In genomic region chr1:1358433-1359201, GRCh38 we compare ENCODE assay signal across 8 cellular contexts. TPM values are rescaled to one million over a fixed set of nuclear protein-coding genes. Genes with fewer than 3 reads are reported as not detected.
DNase-seq lines count a peak whose midpoint lies in the region; ATAC-seq and TF ChIP-seq lines count a peak whose summit lies in the region.

MXRA8 (minus strand) TSS chr1:1358555; CDS start chr1:1358504, 51 bp downstream.

- DNase-seq in cardiac fibroblast (ENCODE audit: low read depth in 2 of 2) (peak; percentile 65 to 90), left lung (peak; percentile 81), SW480 (ENCODE audit: low spot score) (no peak), NCI-H1930 (lab: John Stamatoyannopoulos, UW) (no peak)

- H3K4me1 ChIP-seq in KMS-11 (ENCODE audit: low read depth, poor library complexity, severe bottlenecking) (peaks cover 14% of the 10 kb centered on the region), left lung (peaks cover 17 to 29% of the 10 kb centered on the region in 2 donors)

- intact Hi-C loops in left lung (cut with DNase I): no loop called here

- no peaks in the 10 kb centered on the region for H3K79me2 ChIP-seq in KMS-11 (ENCODE audit: insufficient read depth, low read depth)

- peaks cover 8% of the 10 kb centered on the region; the same call in 1 of the 2 replicates for H3K27me3 ChIP-seq in KMS-11 (ENCODE audit: insufficient read depth, low read depth)
- H3K27me3 ChIP-seq in left lung: peaks cover 15 to 87% of the 10 kb centered on the region in 2 donors

- H3K4me2 ChIP-seq in KMS-11: peak within 1 kb of the TSS; percentile 9; the same call in 1 of the 2 replicates

- H3K9ac ChIP-seq in KMS-11: no peak within 1 kb of the TSS

- no peaks in the 10 kb centered on the region for H4K20me1 ChIP-seq in KMS-11 (ENCODE audit: insufficient read depth)

- TF ChIP-seq CTCF in KMS-11 (conservative IDR thresholded peaks at IDR 0.05; ENCODE audit: low read depth, low read length) (no peak), cardiac fibroblast (IDR thresholded peaks at IDR 0.05; ENCODE audit: low read depth, low read length) (no peak), left lung (IDR thresholded peaks at IDR 0.05) (no peak), subcutaneous adipose tissue (IDR thresholded peaks at IDR 0.05; ENCODE audit: low read depth) (no peak)

- peak; percentile 68 for ATAC-seq in left lung
- no peak for ATAC-seq in HG02884 (IDR thresholded peaks at IDR 0.05; ENCODE audit: unreplicated experiment)
- ATAC-seq in GM21390 (IDR thresholded peaks at IDR 0.05; ENCODE audit: unreplicated experiment): no peak

- no peaks in the 10 kb centered on the region for H3K9me3 ChIP-seq in left lung

- H3K36me3 ChIP-seq in KMS-11 (ENCODE audit: insufficient read depth): no peaks in the 10 kb centered on the region
- H3K36me3 ChIP-seq in left lung: no peaks in the 10 kb centered on the region

- H3K4me3 ChIP-seq in KMS-11 (IDR thresholded peaks at IDR 0.05; ENCODE audit: insufficient read depth, low read depth, low read length): no peak within 1 kb of the TSS
- peak within 1 kb of the TSS; percentile 61 to 68 for H3K4me3 ChIP-seq in cardiac fibroblast (replicated peaks in 1 of 2; ENCODE audit: low read depth in 2 of 2, low read length in 2 of 2)
- H3K4me3 ChIP-seq in left lung: peak within 1 kb of the TSS; percentile 40 to 42

- H3K27ac ChIP-seq in KMS-11 (no peak within 1 kb of the TSS), left lung (peak within 1 kb of the TSS; percentile 66 to 87)

- H2AFZ ChIP-seq in KMS-11 (ENCODE audit: low read depth): no peak within 1 kb of the TSS

RNA-seq across cellular contexts. Expression of gene MXRA8, which starts in this region (rescaled TPM):
- total RNA-seq in left lung (100 to 1,000 TPM in 1 of 2 donors, 10 to 100 TPM in 1; 78.3 to 129 TPM), subcutaneous adipose tissue (100 to 1,000 TPM in 3 of 4 donors, 10 to 100 TPM in 1; 48.8 to 226 (median 163) TPM)

Comparison
In these comparisons a context has a peak if more than half of its experiments do, and no peak if none do; other contexts are left out.
1. DNase-seq: peak in cardiac fibroblast (2 of 2) and left lung (2 of 2); none in SW480 (single experiment) and NCI-H1930 (0 of 2).